ENCODE assay signal across 8 cellular contexts in the genomic region with DNA sequence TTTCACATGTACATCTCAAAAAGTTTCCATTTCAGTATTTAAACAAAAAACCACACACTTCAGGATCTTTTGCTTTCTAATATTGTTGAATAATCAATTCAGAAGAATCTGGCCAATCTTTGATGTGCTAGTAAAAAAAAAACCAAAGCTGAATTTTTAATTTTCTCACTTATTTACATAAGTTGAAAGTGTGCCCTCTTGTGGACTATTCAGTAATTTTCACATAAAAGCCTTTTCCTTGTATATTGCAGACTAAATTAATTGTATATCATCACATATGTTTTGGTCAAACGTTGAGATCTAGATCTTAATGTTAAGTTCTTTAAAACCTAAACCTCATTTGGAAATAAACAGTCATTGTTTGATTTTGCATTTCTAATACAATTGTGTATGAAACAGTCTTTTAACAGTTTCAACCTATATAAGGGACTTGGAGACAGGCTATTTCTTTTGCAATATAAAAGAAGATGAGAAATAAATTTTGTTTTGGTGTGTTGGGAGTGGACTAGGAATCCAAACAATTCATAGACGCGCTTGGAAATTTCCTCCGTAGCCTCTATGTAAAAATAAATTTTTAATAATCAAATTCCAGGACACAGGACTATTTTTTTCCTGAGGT.
A peak's percentile ranks its signal among the peaks of the same experiment; 100 is the strongest.
DNase-seq lines count a peak whose midpoint lies in the region; FAIRE-seq and TF ChIP-seq lines count a peak whose summit lies in the region.

No MANE protein-coding gene starts in this region.

- H3K79me2 ChIP-seq in mesendoderm (ENCODE audit: control insufficient read depth, insufficient read depth, low read length) = peaks cover 6% of the 10 kb centered on the region

- H3K27me3 ChIP-seq in mesendoderm (ENCODE audit: insufficient read depth, low read length, poor library complexity) = no peaks in the 10 kb centered on the region
- H3K27me3 ChIP-seq in suprapubic skin = no peaks in the 10 kb centered on the region

- H2BK5ac ChIP-seq in mesendoderm (ENCODE audit: low read length) = no peak overlapping the region

- H3K27me3 Mint-ChIP-seq in T-helper 2 cell treated with Interferon-gamma antibody and Interleukin-4, amounts not matched to agents 5 μg/mL and 100 μg/mL, for 36 hours (ENCODE audit: low read depth) = no peaks in the 10 kb centered on the region

- H3K4me3 Mint-ChIP-seq in T-helper 2 cell treated with Interferon-gamma antibody and Interleukin-4, amounts not matched to agents 5 μg/mL and 100 μg/mL, for 36 hours = no peak overlapping the region

- no peaks in the 10 kb centered on the region for H3K36me3 ChIP-seq in mesendoderm (ENCODE audit: control insufficient read depth, insufficient read depth, low read length)
- H3K36me3 ChIP-seq in suprapubic skin = no peaks in the 10 kb centered on the region

- H3K4me2 ChIP-seq in mesendoderm (ENCODE audit: low read length) = no peak overlapping the region

- TF ChIP-seq EP300 in suprapubic skin (IDR thresholded peaks at IDR 0.05) = no peak

- H3K4me1 ChIP-seq in mesendoderm (ENCODE audit: control insufficient read depth, low read depth, low read length) (no peaks in the 10 kb centered on the region), suprapubic skin (peaks cover 16% of the 10 kb centered on the region)

- peaks cover 11% of the 10 kb centered on the region for H3K4me1 Mint-ChIP-seq in T-helper 2 cell treated with Interferon-gamma antibody and Interleukin-4, amounts not matched to agents 5 μg/mL and 100 μg/mL, for 36 hours (ENCODE audit: low read depth)

- H3K9ac ChIP-seq in mesendoderm (ENCODE audit: low read length) = no peak overlapping the region

- no peak overlapping the region for H3K4ac ChIP-seq in mesendoderm (ENCODE audit: low read depth, low read length)

- no peak overlapping the region for H4K8ac ChIP-seq in mesendoderm (ENCODE audit: low read depth, low read length)

- peak; percentile 19 for DNase-seq in GM10248 (ENCODE audit: extremely low spot score)
- DNase-seq in NCI-H2227 (lab: John Stamatoyannopoulos, UW; ENCODE audit: unreplicated experiment) = peak; percentile 80
- peak; percentile 85 to 88 for DNase-seq in cardiac fibroblast (ENCODE audit: low read depth in 2 of 2)
- DNase-seq in mesendoderm = peak; percentile 65
- no peak for DNase-seq in stimulated activated CD4-positive, alpha-beta T cell treated with anti-CD3 and anti-CD28 coated beads, Interleukin-2, amount 100 ng/mL, for 48 hours
- no peak for DNase-seq in suprapubic skin (ENCODE audit: low spot score in 2 of 2)
- no peak for DNase-seq in T-helper 2 cell treated with Interferon-gamma antibody and Interleukin-4, amounts not matched to agents 5 μg/mL and 100 μg/mL, for 36 hours (ENCODE audit: low spot score)

- H4K5ac ChIP-seq in mesendoderm (ENCODE audit: low read length) = no peak overlapping the region

- H2BK120ac ChIP-seq in mesendoderm (ENCODE audit: low read depth, low read length) = no peak overlapping the region

- peak; percentile 97 for FAIRE-seq in A204.1 (lab: Jason Lieb, UNC)

- H3K23ac ChIP-seq in mesendoderm (ENCODE audit: low read length) = no peak overlapping the region

- no peaks in the 10 kb centered on the region for H3K9me3 ChIP-seq in suprapubic skin

- TF ChIP-seq POLR2A in suprapubic skin (IDR thresholded peaks at IDR 0.05) = no peak

- H2AK5ac ChIP-seq in mesendoderm (ENCODE audit: low read length) = no peak overlapping the region

- H3K27ac Mint-ChIP-seq in T-helper 2 cell treated with Interferon-gamma antibody and Interleukin-4, amounts not matched to agents 5 μg/mL and 100 μg/mL, for 36 hours = no peak overlapping the region

- H3K36me3 Mint-ChIP-seq in T-helper 2 cell treated with Interferon-gamma antibody and Interleukin-4, amounts not matched to agents 5 μg/mL and 100 μg/mL, for 36 hours (ENCODE audit: low read depth) = no peaks in the 10 kb centered on the region

- no peak overlapping the region for H2BK15ac ChIP-seq in mesendoderm (replicated peaks; ENCODE audit: low read depth)

- TF ChIP-seq CTCF in GM10248 (IDR thresholded peaks at IDR 0.05; ENCODE audit: control extremely low read depth, extremely low read depth, low read depth, missing control alignments) (peak; percentile 25), cardiac fibroblast (IDR thresholded peaks at IDR 0.05; ENCODE audit: low read depth, low read length) (peak; percentile 31), suprapubic skin (IDR thresholded peaks at IDR 0.05) (peak in 1 of 2 donors; percentile 35)

- H3K18ac ChIP-seq in mesendoderm (ENCODE audit: low read length) = no peak overlapping the region

- no peak overlapping the region for H3K4me3 ChIP-seq in cardiac fibroblast (replicated peaks in 1 of 2; ENCODE audit: low read depth in 2 of 2, low read length in 2 of 2)
- H3K4me3 ChIP-seq in mesendoderm (ENCODE audit: low read length) = no peak overlapping the region
- no peak overlapping the region for H3K4me3 ChIP-seq in suprapubic skin

- H3K56ac ChIP-seq in mesendoderm (ENCODE audit: low read length) = no peak overlapping the region

- H3K79me1 ChIP-seq in mesendoderm (ENCODE audit: low read length) = no peaks in the 10 kb centered on the region

- POLR2A ChIA-PET in GM10248 (lab: Yijun Ruan, JAX) = no interaction called here

- no peaks in the 10 kb centered on the region for H3K9me3 Mint-ChIP-seq in T-helper 2 cell treated with Interferon-gamma antibody and Interleukin-4, amounts not matched to agents 5 μg/mL and 100 μg/mL, for 36 hours

- CTCF ChIA-PET in GM10248 (lab: Yijun Ruan, JAX) = interaction anchor here (0.8 to 3.0 kb wide), 5 partner anchors 9 to 214 kb away, joined by 3 to 13 read pairs (median 5); no protein-coding TSS in a partner anchor

- WGBS in mesendoderm (ENCODE audit: extremely low coverage, insufficient coverage, low lambda C conversion rate) = no CpG with 5 or more reads among the region's 4 CpGs
- WGBS in suprapubic skin = 64% methylated on average over 4 of the region's 4 CpGs

- H3K27ac ChIP-seq in mesendoderm (ENCODE audit: low read depth, low read length) = no peak overlapping the region
- no peak overlapping the region for H3K27ac ChIP-seq in suprapubic skin

Comparison
In these comparisons a context has a peak if more than half of its experiments do, and no peak if none do; other contexts are left out.
1. DNase-seq: peak in GM10248 (single experiment), NCI-H2227 (single experiment), cardiac fibroblast (2 of 2) and mesendoderm (single experiment); none in stimulated activated CD4-positive, alpha-beta T cell treated with anti-CD3 and anti-CD28 coated beads, Interleukin-2, amount 100 ng/mL, for 48 hours (0 of 2), suprapubic skin (0 of 2) and T-helper 2 cell treated with Interferon-gamma antibody and Interleukin-4, amounts not matched to agents 5 μg/mL and 100 μg/mL, for 36 hours (single experiment).